Comparison of ENCODE assay signal across 8 cellular contexts in genomic region chr4:155376387-155377268, GRCh38. TPM values are rescaled to one million over a fixed set of nuclear protein-coding genes. Genes with fewer than 3 reads are reported as not detected.
DNase-seq lines count a peak whose midpoint lies in the region; ATAC-seq, FAIRE-seq and TF ChIP-seq lines count a peak whose summit lies in the region.

TSS of gene MAP9 (minus strand) at chr4:155376965. CDS start at chr4:155375850, 1,115 bp downstream.

- no peaks in the 10 kb centered on the region for H3K36me3 Mint-ChIP-seq in Caco-2 (ENCODE audit: insufficient read depth, unreplicated experiment)

- POLR2A ChIA-PET in Caco-2 (lab: Charles Lee), result no interaction called here

- H3K9ac ChIP-seq in iPS-18a (ENCODE audit: low read length), result peak within 1 kb of the TSS; percentile 63

- no peaks in the 10 kb centered on the region for H3K4me1 Mint-ChIP-seq in Caco-2 (ENCODE audit: low read depth, unreplicated experiment)

- DNase-seq in GM12864 (ENCODE audit: low read depth), result peak; percentile 91
- DNase-seq in NCI-H1436 (lab: John Stamatoyannopoulos, UW), result peak; percentile 98
- DNase-seq in UCSD-AML1 (lab: John Stamatoyannopoulos, UW; ENCODE audit: unreplicated experiment), result peak; percentile 40
- DNase-seq in brain pericyte (ENCODE audit: low read depth, low spot score), result peak; percentile 82
- peak; percentile 69 for DNase-seq in small intestine
- DNase-seq in Caco-2, result no peak

- H3K9me3 ChIP-seq in iPS-18a (ENCODE audit: control insufficient read depth, low read depth, low read length) (no peaks in the 10 kb centered on the region), small intestine (ENCODE audit: control insufficient read depth, low read depth) (no peaks in the 10 kb centered on the region), Caco-2 (no peaks in the 10 kb centered on the region)

- H3K4me3 ChIP-seq in GM12864 (ENCODE audit: low read depth, low read length) (peak within 1 kb of the TSS; percentile 77), iPS-18a (ENCODE audit: low read length) (peak within 1 kb of the TSS; percentile 94), small intestine (ENCODE audit: low read depth in 1 of 2, low read length in 2 of 2) (peak within 1 kb of the TSS; percentile 35 to 59), Caco-2 (ENCODE audit: low read depth, low read length) (no peak within 1 kb of the TSS)

- BruUV-seq in Caco-2 (replicated peaks; lab: Mats Ljungman, UMichigan), result no TSS peak

- peaks cover 23% of the 10 kb centered on the region for H3K27me3 ChIP-seq in iPS-18a (ENCODE audit: control insufficient read depth, insufficient read depth, low read length)
- no peaks in the 10 kb centered on the region for H3K27me3 ChIP-seq in small intestine (ENCODE audit: control insufficient read depth in 2 of 2, insufficient read depth in 2 of 2, low read length in 2 of 2)
- H3K27me3 ChIP-seq in Caco-2 (replicated peaks; ENCODE audit: control insufficient read depth, insufficient read depth, low read length), result no peaks in the 10 kb centered on the region

- H3K9me3 Mint-ChIP-seq in Caco-2 (ENCODE audit: unreplicated experiment), result no peaks in the 10 kb centered on the region

- WGBS in small intestine, 3 donors, result 5 to 10% (median 10%) methylated on average over 65 to 66 of the region's 66 CpGs

- ATAC-seq in HG02588 (IDR thresholded peaks at IDR 0.05; ENCODE audit: unreplicated experiment), result peak; percentile 98

- H3K4me3 Mint-ChIP-seq in Caco-2 (ENCODE audit: unreplicated experiment), result no peak within 1 kb of the TSS

- H3K27ac ChIP-seq in iPS-18a (ENCODE audit: low read length) (no peak within 1 kb of the TSS), small intestine (ENCODE audit: low read depth in 1 of 2, low read length in 1 of 2) (peak within 1 kb of the TSS in 1 of 2 donors; percentile 57)

- intact Hi-C loops in Caco-2 (cut with micrococcal nuclease; ENCODE audit: unreplicated experiment), result loop anchor here (10.0 kb wide), 1 partner anchor 202 kb away; no protein-coding TSS in a partner anchor

- CTCF ChIA-PET in Caco-2 (lab: Charles Lee), result no interaction called here

- H3K36me3 ChIP-seq in iPS-18a (ENCODE audit: control insufficient read depth, low read depth, low read length) (peaks cover 4% of the 10 kb centered on the region), small intestine (ENCODE audit: control insufficient read depth in 2 of 2, insufficient read depth in 2 of 2, low read length in 2 of 2) (no peaks in the 10 kb centered on the region), Caco-2 (ENCODE audit: control insufficient read depth, insufficient read depth, low read length) (no peaks in the 10 kb centered on the region)

- peaks cover 3% of the 10 kb centered on the region for H3K27me3 Mint-ChIP-seq in Caco-2 (ENCODE audit: insufficient read depth, unreplicated experiment)

- no peak within 1 kb of the TSS for H3K27ac Mint-ChIP-seq in Caco-2 (ENCODE audit: unreplicated experiment)

- H3K4me1 ChIP-seq in iPS-18a (ENCODE audit: control insufficient read depth, low read depth, low read length), result peaks cover 7% of the 10 kb centered on the region
- no peaks in the 10 kb centered on the region for H3K4me1 ChIP-seq in small intestine (ENCODE audit: control insufficient read depth in 2 of 2, insufficient read depth in 1 of 2, low read depth in 1 of 2, low read length in 1 of 2)
- no peaks in the 10 kb centered on the region for H3K4me1 ChIP-seq in Caco-2

- TF ChIP-seq CTCF in GM12864 (IDR thresholded peaks at IDR 0.05; ENCODE audit: low read depth, low read length, missing control alignments), result no peak
- TF ChIP-seq CTCF in Caco-2 (IDR thresholded peaks at IDR 0.05; ENCODE audit: insufficient read depth in 1 of 2, low read depth in 1 of 2, low read length in 1 of 2, severe bottlenecking in 1 of 2, unreplicated experiment in 1 of 2), result no peak

- FAIRE-seq in small intestine (lab: Jason Lieb, UNC), result no peak

RNA-seq across cellular contexts. Expression of gene MAP9, which starts in this region (rescaled TPM):
- polyA plus RNA-seq in small intestine, result 1 to 10 TPM in 1 of 3 donors, under 1 TPM in 2; 0.22 to 2.4 (median 0.54) TPM
- not detected in 2 replicates for total RNA-seq in Caco-2 (2022)

Comparison
In these comparisons a context has a peak if more than half of its experiments do, and no peak if none do; other contexts are left out.
1. DNase-seq: peak in GM12864 (single experiment), NCI-H1436 (single experiment), UCSD-AML1 (single experiment), brain pericyte (single experiment) and small intestine (single experiment); none in Caco-2 (0 of 2).